In genomic region chr20:49046087-49046900, GRCh38 we compare ENCODE assay signal across 1 cellular context.
TF ChIP-seq lines count a peak whose summit lies in the region.

CSE1L (plus strand) TSS chr20:49046312; CDS start chr20:49058464, 12,152 bp downstream.

TF ChIP-seq in HepG2, 621 proteins besides CTCF, POLR2A, EP300 and RAD21 (continued from another document and continues in another):
- TF ChIP-seq ZBED4 (CRISPR knock-in tag; IDR thresholded peaks at IDR 0.05; ENCODE audit: borderline replicate concordance) (no peak; the same call in none of the 2 replicates), IRX3 (CRISPR knock-in tag; IDR thresholded peaks at IDR 0.05; ENCODE audit: borderline replicate concordance, low read depth) (0 out of 2 replicates have a peak, but pooled peaks have one; percentile 92), ZNF329 (CRISPR knock-in tag; IDR thresholded peaks at IDR 0.05; ENCODE audit: low read depth) (no peak; the same call in 1 of the 2 replicates), CEBPZ (IDR thresholded peaks at IDR 0.05; ENCODE audit: low read length) (no peak), AKAP8 (CRISPR knock-in tag; IDR thresholded peaks at IDR 0.05) (peak; percentile 99), HDAC6 (IDR thresholded peaks at IDR 0.05; ENCODE audit: low read depth, low read length) (no peak), KDM6A (CRISPR knock-in tag; IDR thresholded peaks at IDR 0.05; ENCODE audit: low read depth) (no peak; the same call in none of the 2 replicates), NFIB (CRISPR knock-in tag; IDR thresholded peaks at IDR 0.05; ENCODE audit: borderline replicate concordance) (no peak), CBFB (CRISPR knock-in tag; IDR thresholded peaks at IDR 0.05) (peak; percentile 87), TGIF2 (CRISPR knock-in tag; IDR thresholded peaks at IDR 0.05) (peak; percentile 91), ATM (IDR thresholded peaks at IDR 0.05; ENCODE audit: borderline replicate concordance) (no peak), HOXA3 (CRISPR knock-in tag; IDR thresholded peaks at IDR 0.05) (peak; percentile 84), AHR (CRISPR knock-in tag; IDR thresholded peaks at IDR 0.05) (peak; percentile 58), THRA (CRISPR knock-in tag; IDR thresholded peaks at IDR 0.05; ENCODE audit: borderline replicate concordance) (peak; percentile 24; the same call in 1 of the 2 replicates), ZSCAN21 (CRISPR knock-in tag; IDR thresholded peaks at IDR 0.05; ENCODE audit: borderline replicate concordance) (peak; percentile 98), ZNF674 (CRISPR knock-in tag; IDR thresholded peaks at IDR 0.05; ENCODE audit: low read depth) (peak; percentile 92; the same call in 1 of the 2 replicates), HNF4G (IDR thresholded peaks at IDR 0.05; ENCODE audit: borderline replicate concordance, low read depth, low read length) (peak; percentile 40; the same call in 1 of the 2 replicates), HNF4G (CRISPR knock-in tag; IDR thresholded peaks at IDR 0.05; ENCODE audit: borderline replicate concordance, low read depth) (peak; percentile 68), HNRNPH1 (optimal IDR thresholded peaks at IDR 0.05; ENCODE audit: low read depth, low read length) (no peak), ONECUT2 (CRISPR knock-in tag; IDR thresholded peaks at IDR 0.05) (peak; percentile 60), RELA (CRISPR knock-in tag; IDR thresholded peaks at IDR 0.05) (0 out of 2 replicates have a peak, but pooled peaks have one; percentile 25), TBL1XR1 (IDR thresholded peaks at IDR 0.05; ENCODE audit: borderline replicate concordance, low read length, partially characterized antibody) (peak; percentile 5), NKX3-1 (CRISPR knock-in tag; IDR thresholded peaks at IDR 0.05) (peak; percentile 95), SMAD9 (CRISPR knock-in tag; IDR thresholded peaks at IDR 0.05) (peak; percentile 80), ZNF547 (CRISPR knock-in tag; IDR thresholded peaks at IDR 0.05) (peak; percentile 98), MZF1 (CRISPR knock-in tag; IDR thresholded peaks at IDR 0.05; ENCODE audit: borderline replicate concordance) (no peak), ZNF10 (CRISPR knock-in tag; IDR thresholded peaks at IDR 0.05; ENCODE audit: borderline replicate concordance, low read depth) (no peak), ZNF180 (CRISPR knock-in tag; IDR thresholded peaks at IDR 0.05; ENCODE audit: borderline replicate concordance, low read depth) (peak; percentile 97; the same call in 1 of the 2 replicates), ZNF563 (CRISPR knock-in tag; IDR thresholded peaks at IDR 0.05) (peak; percentile 96), ZNF614 (CRISPR knock-in tag; IDR thresholded peaks at IDR 0.05; ENCODE audit: borderline replicate concordance) (peak; percentile 85; the same call in 1 of the 2 replicates), CREM (IDR thresholded peaks at IDR 0.05) (no peak; the same call in 1 of the 2 replicates), CREM (CRISPR knock-in tag; IDR thresholded peaks at IDR 0.05) (no peak), ZMAT3 (CRISPR knock-in tag; conservative IDR thresholded peaks at IDR 0.05) (peak; percentile 91), RBM39 (IDR thresholded peaks at IDR 0.05; ENCODE audit: low read depth, low read length, poor library complexity, severe bottlenecking) (peak; percentile 100), SNAI1 (CRISPR knock-in tag; IDR thresholded peaks at IDR 0.05; ENCODE audit: borderline replicate concordance) (peak; percentile 61; the same call in 1 of the 2 replicates), TP53 (CRISPR knock-in tag; conservative IDR thresholded peaks at IDR 0.05) (peak; percentile 51; the same call in 1 of the 2 replicates), KMT2B (CRISPR knock-in tag; IDR thresholded peaks at IDR 0.05) (peak; percentile 84), HNF1B (CRISPR knock-in tag; IDR thresholded peaks at IDR 0.05) (peak; percentile 69; the same call in 1 of the 2 replicates), ZNF775 (CRISPR knock-in tag; IDR thresholded peaks at IDR 0.05; ENCODE audit: borderline replicate concordance) (no peak; the same call in 1 of the 2 replicates), RCOR2 (CRISPR knock-in tag; IDR thresholded peaks at IDR 0.05) (0 out of 2 replicates have a peak, but pooled peaks have one; percentile 48), ZBTB1 (CRISPR knock-in tag; IDR thresholded peaks at IDR 0.05; ENCODE audit: borderline replicate concordance) (0 out of 2 replicates have a peak, but pooled peaks have one; percentile 67), HOXA5 (CRISPR knock-in tag; IDR thresholded peaks at IDR 0.05) (peak; percentile 66), ZNF777 (CRISPR knock-in tag; IDR thresholded peaks at IDR 0.05) (peak; percentile 71; the same call in 1 of the 2 replicates), ZNF512 (CRISPR knock-in tag; IDR thresholded peaks at IDR 0.05) (no peak; the same call in 1 of the 2 replicates)
- TF ChIP-seq, protein P1, sequence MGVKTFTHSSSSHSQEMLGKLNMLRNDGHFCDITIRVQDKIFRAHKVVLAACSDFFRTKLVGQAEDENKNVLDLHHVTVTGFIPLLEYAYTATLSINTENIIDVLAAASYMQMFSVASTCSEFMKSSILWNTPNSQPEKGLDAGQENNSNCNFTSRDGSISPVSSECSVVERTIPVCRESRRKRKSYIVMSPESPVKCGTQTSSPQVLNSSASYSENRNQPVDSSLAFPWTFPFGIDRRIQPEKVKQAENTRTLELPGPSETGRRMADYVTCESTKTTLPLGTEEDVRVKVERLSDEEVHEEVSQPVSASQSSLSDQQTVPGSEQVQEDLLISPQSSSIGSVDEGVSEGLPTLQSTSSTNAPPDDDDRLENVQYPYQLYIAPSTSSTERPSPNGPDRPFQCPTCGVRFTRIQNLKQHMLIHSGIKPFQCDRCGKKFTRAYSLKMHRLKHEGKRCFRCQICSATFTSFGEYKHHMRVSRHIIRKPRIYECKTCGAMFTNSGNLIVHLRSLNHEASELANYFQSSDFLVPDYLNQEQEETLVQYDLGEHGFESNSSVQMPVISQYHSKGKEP (CRISPR knock-in tag; IDR thresholded peaks at IDR 0.05), result peak; percentile 73; the same call in 1 of the 2 replicates
- TF ChIP-seq, protein P2, sequence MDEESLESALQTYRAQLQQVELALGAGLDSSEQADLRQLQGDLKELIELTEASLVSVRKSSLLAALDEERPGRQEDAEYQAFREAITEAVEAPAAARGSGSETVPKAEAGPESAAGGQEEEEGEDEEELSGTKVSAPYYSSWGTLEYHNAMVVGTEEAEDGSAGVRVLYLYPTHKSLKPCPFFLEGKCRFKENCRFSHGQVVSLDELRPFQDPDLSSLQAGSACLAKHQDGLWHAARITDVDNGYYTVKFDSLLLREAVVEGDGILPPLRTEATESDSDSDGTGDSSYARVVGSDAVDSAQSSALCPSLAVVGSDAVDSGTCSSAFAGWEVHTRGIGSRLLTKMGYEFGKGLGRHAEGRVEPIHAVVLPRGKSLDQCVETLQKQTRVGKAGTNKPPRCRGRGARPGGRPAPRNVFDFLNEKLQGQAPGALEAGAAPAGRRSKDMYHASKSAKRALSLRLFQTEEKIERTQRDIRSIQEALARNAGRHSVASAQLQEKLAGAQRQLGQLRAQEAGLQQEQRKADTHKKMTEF (CRISPR knock-in tag; IDR thresholded peaks at IDR 0.05), result peak; percentile 97
- TF ChIP-seq, protein P3, sequence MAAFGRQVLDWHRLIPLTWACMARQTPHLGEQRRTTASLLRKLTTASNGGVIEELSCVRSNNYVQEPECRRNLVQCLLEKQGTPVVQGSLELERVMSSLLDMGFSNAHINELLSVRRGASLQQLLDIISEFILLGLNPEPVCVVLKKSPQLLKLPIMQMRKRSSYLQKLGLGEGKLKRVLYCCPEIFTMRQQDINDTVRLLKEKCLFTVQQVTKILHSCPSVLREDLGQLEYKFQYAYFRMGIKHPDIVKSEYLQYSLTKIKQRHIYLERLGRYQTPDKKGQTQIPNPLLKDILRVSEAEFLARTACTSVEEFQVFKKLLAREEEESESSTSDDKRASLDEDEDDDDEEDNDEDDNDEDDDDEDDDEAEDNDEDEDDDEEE (CRISPR knock-in tag; IDR thresholded peaks at IDR 0.05), result peak; percentile 97
- TF ChIP-seq, protein P4, sequence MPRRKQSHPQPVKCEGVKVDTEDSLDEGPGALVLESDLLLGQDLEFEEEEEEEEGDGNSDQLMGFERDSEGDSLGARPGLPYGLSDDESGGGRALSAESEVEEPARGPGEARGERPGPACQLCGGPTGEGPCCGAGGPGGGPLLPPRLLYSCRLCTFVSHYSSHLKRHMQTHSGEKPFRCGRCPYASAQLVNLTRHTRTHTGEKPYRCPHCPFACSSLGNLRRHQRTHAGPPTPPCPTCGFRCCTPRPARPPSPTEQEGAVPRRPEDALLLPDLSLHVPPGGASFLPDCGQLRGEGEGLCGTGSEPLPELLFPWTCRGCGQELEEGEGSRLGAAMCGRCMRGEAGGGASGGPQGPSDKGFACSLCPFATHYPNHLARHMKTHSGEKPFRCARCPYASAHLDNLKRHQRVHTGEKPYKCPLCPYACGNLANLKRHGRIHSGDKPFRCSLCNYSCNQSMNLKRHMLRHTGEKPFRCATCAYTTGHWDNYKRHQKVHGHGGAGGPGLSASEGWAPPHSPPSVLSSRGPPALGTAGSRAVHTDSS (CRISPR knock-in tag; conservative IDR thresholded peaks at IDR 0.05), result peak; percentile 93
